ENCODE assay signal across 19 cellular contexts in the genomic region with DNA sequence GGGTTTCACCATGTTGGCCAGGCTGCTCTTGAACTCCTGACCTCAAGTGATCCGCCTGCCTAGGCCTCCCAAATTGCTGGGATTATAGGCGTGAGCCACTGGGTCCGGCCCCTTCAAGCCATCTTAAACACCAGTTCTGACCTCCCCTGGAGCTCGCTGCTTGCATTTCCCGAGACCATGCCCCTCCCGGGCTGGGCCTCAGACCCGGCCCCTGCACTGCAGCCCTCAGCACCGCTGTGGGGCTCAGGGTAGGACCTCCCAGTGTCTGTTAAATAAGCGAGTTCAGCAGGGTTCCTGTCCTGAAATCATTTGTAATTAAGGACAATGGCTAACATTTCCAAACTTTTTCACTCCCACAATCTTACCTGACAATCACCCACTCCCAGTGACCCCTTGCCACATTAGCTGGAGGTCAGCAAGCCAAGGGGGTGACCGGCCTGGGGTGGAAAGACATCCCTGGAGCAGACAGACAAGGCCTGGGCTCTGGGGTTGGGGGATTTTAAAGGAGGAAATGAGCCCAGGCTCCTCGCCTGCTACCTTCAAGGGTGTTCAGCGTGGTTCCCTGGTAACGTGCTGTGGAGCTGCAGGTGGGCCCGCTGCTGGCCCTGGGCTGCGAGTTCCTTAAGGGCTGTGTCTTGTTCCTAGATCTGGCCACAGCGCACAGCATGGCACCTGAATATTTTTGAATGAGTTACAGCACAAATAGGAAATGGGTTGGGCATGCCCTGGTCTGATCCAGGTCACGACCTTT. TPM values are rescaled to one million over a fixed set of nuclear protein-coding genes. Genes with fewer than 3 reads are reported as not detected.
"Had no signal": no experiment of that assay in that cellular context is flagged by ENCODE, and none has a peak within 500 bp of the region (broad histone marks: within the 10 kb centered on the region; RNA-seq: fewer than 3 reads in every experiment).

No MANE protein-coding gene starts in this region.

- H3K36me3 ChIP-seq: brain microvascular endothelial cell, colonic mucosa had no signal

- DNase-seq: activated CD4-positive, alpha-beta T cell treated with anti-CD3 and anti-CD28 coated beads, Interleukin-2, amount 50 U/mL, for 1 hour; activated CD8-positive, alpha-beta memory T cell treated with anti-CD3 and anti-CD28 coated beads for 24 hours; activated CD8-positive, alpha-beta memory T cell treated with anti-CD3 and anti-CD28 coated beads, Interleukin-2, amount 50 U/mL, for 48 hours; activated effector memory CD4-positive, alpha-beta T cell treated with Interleukin-2 at 50 U/mL for 16 hours; activated naive CD4-positive, alpha-beta T cell treated with anti-CD3 and anti-CD28 coated beads, Interleukin-2, amount 10 ng/mL, durations not matched to agents 7 days and 5 days; activated naive CD8-positive, alpha-beta T cell treated with anti-CD3 and anti-CD28 coated beads, Interleukin-2, amount 50 U/mL, for 24 hours; activated T-cell treated with anti-CD3 and anti-CD28 coated beads, Interleukin-2, amount 50 U/mL, for 48 hours; anterior cingulate cortex; brain microvascular endothelial cell; central memory CD4-positive, alpha-beta T cell; colonic mucosa; heart right ventricle; immature natural killer cell; mesenchymal stem cell; naive thymus-derived CD8-positive, alpha-beta T cell; retina; stimulated activated naive CD4-positive, alpha-beta T cell had no signal

- H3K36me3 Mint-ChIP-seq: activated naive CD4-positive, alpha-beta T cell treated with anti-CD3 and anti-CD28 coated beads, Interleukin-2, amount 10 ng/mL, durations not matched to agents 7 days and 5 days; immature natural killer cell had no signal

- ATAC-seq: activated naive CD8-positive, alpha-beta T cell treated with anti-CD3 and anti-CD28 coated beads, Interleukin-2, amount 50 U/mL, for 24 hours; gastroesophageal sphincter; heart right ventricle; naive thymus-derived CD8-positive, alpha-beta T cell had no signal

- H3K27me3 Mint-ChIP-seq: activated naive CD8-positive, alpha-beta T cell treated with anti-CD3 and anti-CD28 coated beads, Interleukin-2, amount 50 U/mL, for 24 hours had no signal

- H3K27ac ChIP-seq: brain microvascular endothelial cell, colonic mucosa, gastroesophageal sphincter, heart right ventricle had no signal

- H3K9me3 ChIP-seq: colonic mucosa, gastroesophageal sphincter had no signal

- H3K27me3 ChIP-seq: brain microvascular endothelial cell, colonic mucosa, gastroesophageal sphincter, heart right ventricle had no signal

- H3K4me1 ChIP-seq: colonic mucosa had no signal

- H3K4me3 ChIP-seq: colonic mucosa, gastroesophageal sphincter, heart right ventricle had no signal

- H3K4me3 Mint-ChIP-seq: activated naive CD4-positive, alpha-beta T cell treated with anti-CD3 and anti-CD28 coated beads, Interleukin-2, amount 10 ng/mL, durations not matched to agents 7 days and 5 days; activated naive CD8-positive, alpha-beta T cell treated with anti-CD3 and anti-CD28 coated beads, Interleukin-2, amount 50 U/mL, for 24 hours; immature natural killer cell; naive thymus-derived CD8-positive, alpha-beta T cell; T-helper 2 cell treated with Interferon-gamma antibody and Interleukin-4, amounts not matched to agents 5 μg/mL and 100 μg/mL, for 36 hours had no signal

- H3K27ac Mint-ChIP-seq: activated naive CD4-positive, alpha-beta T cell treated with anti-CD3 and anti-CD28 coated beads, Interleukin-2, amount 10 ng/mL, durations not matched to agents 7 days and 5 days; activated naive CD8-positive, alpha-beta T cell treated with anti-CD3 and anti-CD28 coated beads, Interleukin-2, amount 50 U/mL, for 24 hours; immature natural killer cell; naive thymus-derived CD8-positive, alpha-beta T cell; T-helper 2 cell treated with Interferon-gamma antibody and Interleukin-4, amounts not matched to agents 5 μg/mL and 100 μg/mL, for 36 hours had no signal

- H3K4me1 Mint-ChIP-seq: activated naive CD8-positive, alpha-beta T cell treated with anti-CD3 and anti-CD28 coated beads, Interleukin-2, amount 50 U/mL, for 24 hours; immature natural killer cell; naive thymus-derived CD8-positive, alpha-beta T cell had no signal

RNA-seq across cellular contexts. Expression of gene CYS1, which starts 15.1 kb away (rescaled TPM):
- total RNA-seq: naive thymus-derived CD8-positive, alpha-beta T cell had no signal
- polyA plus RNA-seq: immature natural killer cell; naive thymus-derived CD8-positive, alpha-beta T cell had no signal
